In the genomic region with DNA sequence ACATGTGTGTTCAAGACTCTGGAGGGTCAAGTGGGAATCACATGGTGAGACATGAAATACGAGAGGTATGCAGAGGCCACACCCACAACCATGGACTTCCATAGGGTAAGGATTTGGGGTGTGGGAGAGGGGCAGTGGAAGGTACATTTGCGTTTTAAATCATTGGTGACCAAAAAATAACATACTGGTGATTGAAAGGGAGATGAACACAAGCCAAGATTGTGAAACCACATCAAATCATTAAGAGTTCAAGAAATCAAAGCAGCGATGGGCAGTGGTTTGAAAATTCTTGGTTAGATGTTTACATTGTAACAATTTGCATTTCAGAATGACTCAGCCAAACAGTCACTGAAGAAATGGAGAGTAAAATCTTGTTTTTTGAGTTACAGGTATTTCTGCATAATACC, we compare ENCODE assay signal across 17 cellular contexts. TPM values are rescaled to one million over a fixed set of nuclear protein-coding genes. Genes with fewer than 3 reads are reported as not detected.
DNase-seq lines count a peak whose midpoint lies in the region; ATAC-seq and TF ChIP-seq lines count a peak whose summit lies in the region.
"Had no signal": no experiment of that assay in that cellular context is flagged by ENCODE, and none has a peak within 500 bp of the region (broad histone marks: within the 10 kb centered on the region; RNA-seq: fewer than 3 reads in every experiment).

No MANE protein-coding gene starts in this region.

- H3K27me3 Mint-ChIP-seq in natural killer cell (ENCODE audit: low read depth in 2 of 2), result peaks cover 13 to 16% of the 10 kb centered on the region in 2 donors
- peaks cover 13 to 15% of the 10 kb centered on the region in 2 donors for H3K27me3 Mint-ChIP-seq in natural killer cell treated with Interleukin-12 subunit alpha and Interleukin-12 subunit beta and Interleukin-15 and Interleukin-18, amount 100 ng/mL, for 72 hours
- no peaks in the 10 kb centered on the region for H3K27me3 Mint-ChIP-seq in endodermal cell (ENCODE audit: insufficient read depth)
- H3K27me3 Mint-ChIP-seq in type B pancreatic cell, result no peaks in the 10 kb centered on the region
- H3K27me3 Mint-ChIP-seq: stimulated activated naive B cell treated with anti-CD40 and anti-IgM and Interleukin-4, amounts not matched to agents 10 μg/mL and 1 μg/mL and 100 μg/mL, for 72 hours had no signal

- H3K4me1 ChIP-seq in endodermal cell (ENCODE audit: control insufficient read depth, insufficient read depth, low read length), result no peaks in the 10 kb centered on the region

- TF ChIP-seq CTCF in natural killer cell (IDR thresholded peaks at IDR 0.05) (no peak), endodermal cell (conservative IDR thresholded peaks at IDR 0.05) (no peak), type B pancreatic cell (conservative IDR thresholded peaks at IDR 0.05) (no peak)

- no peak overlapping the region for H3K9ac ChIP-seq in endodermal cell (ENCODE audit: extremely low read depth, low read length, poor library complexity, severe bottlenecking)
- H3K9ac ChIP-seq: KMS-11, SK-N-SH had no signal

- no peaks in the 10 kb centered on the region for H3K27me3 ChIP-seq in endodermal cell (ENCODE audit: control insufficient read depth, insufficient read depth, low read length, poor library complexity, severe bottlenecking)

- H3K4me3 Mint-ChIP-seq in natural killer cell, result no peak overlapping the region
- H3K4me3 Mint-ChIP-seq in natural killer cell treated with Interleukin-12 subunit alpha and Interleukin-12 subunit beta and Interleukin-15 and Interleukin-18, amount 100 ng/mL, for 72 hours, result no peak overlapping the region
- H3K4me3 Mint-ChIP-seq in endodermal cell, result no peak overlapping the region
- H3K4me3 Mint-ChIP-seq in type B pancreatic cell, result peak overlapping the region; percentile 66

- peak overlapping the region; percentile 13 to 27 for H3K27ac Mint-ChIP-seq in natural killer cell
- no peak overlapping the region for H3K27ac Mint-ChIP-seq in natural killer cell treated with Interleukin-12 subunit alpha and Interleukin-12 subunit beta and Interleukin-15 and Interleukin-18, amount 100 ng/mL, for 72 hours
- H3K27ac Mint-ChIP-seq in endodermal cell, result peak overlapping the region; percentile 5
- peak overlapping the region; percentile 92 for H3K27ac Mint-ChIP-seq in type B pancreatic cell
- H3K27ac Mint-ChIP-seq: stimulated activated naive B cell treated with anti-CD40 and anti-IgM and Interleukin-4, amounts not matched to agents 10 μg/mL and 1 μg/mL and 100 μg/mL, for 72 hours had no signal

- no peaks in the 10 kb centered on the region for H3K36me3 ChIP-seq in endodermal cell (ENCODE audit: control insufficient read depth, insufficient read depth, low read length)

- no peaks in the 10 kb centered on the region for H3K9me3 ChIP-seq in endodermal cell (ENCODE audit: control insufficient read depth, low read length)
- H3K9me3 ChIP-seq: mucosa of descending colon, SK-N-SH had no signal

- WGBS in endodermal cell (ENCODE audit: insufficient coverage in 1 of 2, insufficient read length in 1 of 2), 2 experiments, result 84 to 89% methylated on average over 3 of the region's 3 CpGs

- intact Hi-C loops in natural killer cell (cut with micrococcal nuclease), result no loop called here

- H3K9me3 Mint-ChIP-seq in natural killer cell, result no peaks in the 10 kb centered on the region
- H3K9me3 Mint-ChIP-seq in natural killer cell treated with Interleukin-12 subunit alpha and Interleukin-12 subunit beta and Interleukin-15 and Interleukin-18, amount 100 ng/mL, for 72 hours, result no peaks in the 10 kb centered on the region
- peaks cover 2% of the 10 kb centered on the region for H3K9me3 Mint-ChIP-seq in endodermal cell
- H3K9me3 Mint-ChIP-seq in type B pancreatic cell, result peaks cover 5% of the 10 kb centered on the region

- H3K4me1 Mint-ChIP-seq in natural killer cell (peaks cover 13 to 18% of the 10 kb centered on the region in 2 donors), endodermal cell (peaks cover 17% of the 10 kb centered on the region), type B pancreatic cell (ENCODE audit: unreplicated experiment) (peaks cover 20% of the 10 kb centered on the region)
- H3K4me1 Mint-ChIP-seq in natural killer cell treated with Interleukin-12 subunit alpha and Interleukin-12 subunit beta and Interleukin-15 and Interleukin-18, amount 100 ng/mL, for 72 hours (ENCODE audit: low read depth in 2 of 2), result peaks cover 11 to 16% of the 10 kb centered on the region in 2 donors

- no peak overlapping the region for H3K4me3 ChIP-seq in endodermal cell (ENCODE audit: low read length)
- H3K4me3 ChIP-seq: mucosa of descending colon had no signal

- ATAC-seq in natural killer cell (no peak), HG03571 (IDR thresholded peaks at IDR 0.05; ENCODE audit: unreplicated experiment) (no peak), GM21381 (IDR thresholded peaks at IDR 0.05; ENCODE audit: unreplicated experiment) (no peak)
- no peak for ATAC-seq in natural killer cell treated with Interleukin-12 subunit alpha and Interleukin-12 subunit beta and Interleukin-15 and Interleukin-18, amount 100 ng/mL, for 72 hours
- ATAC-seq: mucosa of descending colon; stimulated activated naive B cell treated with anti-CD40 and anti-IgM and Interleukin-4, amounts not matched to agents 10 μg/mL and 1 μg/mL and 100 μg/mL, for 72 hours had no signal

- H3K36me3 Mint-ChIP-seq in natural killer cell (peaks cover 11% of the 10 kb centered on the region), endodermal cell (ENCODE audit: low read depth) (peaks cover 7% of the 10 kb centered on the region), type B pancreatic cell (no peaks in the 10 kb centered on the region)
- H3K36me3 Mint-ChIP-seq in natural killer cell treated with Interleukin-12 subunit alpha and Interleukin-12 subunit beta and Interleukin-15 and Interleukin-18, amount 100 ng/mL, for 72 hours, result peaks cover 5% of the 10 kb centered on the region

- no peak overlapping the region for H3K27ac ChIP-seq in endodermal cell (ENCODE audit: low read depth, low read length)
- H3K27ac ChIP-seq: KMS-11 had no signal

- DNase-seq in natural killer cell, result no peak
- no peak for DNase-seq in natural killer cell treated with Interleukin-12 subunit alpha and Interleukin-12 subunit beta and Interleukin-15 and Interleukin-18, amount 100 ng/mL, for 72 hours (ENCODE audit: low spot score)
- peak; percentile 67 for DNase-seq in NCI-H69 (lab: John Stamatoyannopoulos, UW)
- DNase-seq in endodermal cell, result peak; percentile 57
- DNase-seq in type B pancreatic cell (ENCODE audit: extremely low spot score, unreplicated experiment), result no peak
- DNase-seq in NCI-H1105 treated with DMSO at 0.1 percent for 48 hours (lab: John Stamatoyannopoulos, UW), result no peak
- DNase-seq: activated CD4-positive, alpha-beta T cell treated with anti-CD3 and anti-CD28 coated beads for 48 hours; activated effector memory CD4-positive, alpha-beta T cell treated with anti-CD3 and anti-CD28 coated beads, Interleukin-2, amount 50 U/mL, for 16 hours; AML-193; mucosa of descending colon; NCI-H187 treated with DMSO at 0.1 percent for 48 hours; SK-N-SH; stimulated activated CD4-positive, alpha-beta T cell treated with anti-CD3 and anti-CD28 coated beads, Interleukin-1b, Interleukin-23, amount 100 ng/mL, for 48 hours; stimulated activated naive B cell treated with anti-CD40 and anti-IgM and Interleukin-4, amounts not matched to agents 10 μg/mL and 1 μg/mL and 100 μg/mL, for 72 hours had no signal

RNA-seq across cellular contexts. Expression of a gene that starts 1.9 kb away (rescaled TPM):
- total RNA-seq in natural killer cell, result under 1 TPM in 2 of 3 donors, not detected in 1; 0.75 to 0.94 TPM
- 1 to 10 TPM; 2.2 to 2.3 TPM for total RNA-seq in natural killer cell treated with Interleukin-12 subunit alpha and Interleukin-12 subunit beta and Interleukin-15 and Interleukin-18, amount 100 ng/mL, for 72 hours
- total RNA-seq in endodermal cell, result 10 to 100 TPM; 10.0 to 11.1 TPM
- 11.5 TPM for polyA plus RNA-seq in endodermal cell (2013, experiment 1 of 2)
- 10.0 TPM for polyA plus RNA-seq in endodermal cell (2013, experiment 2 of 2)
- 7.8 and 8.6 TPM in 2 replicates for total RNA-seq in type B pancreatic cell (ENCODE audit: low replicate concordance)

Comparison
In these comparisons a context has a peak if more than half of its experiments do, and no peak if none do; other contexts are left out.
1. H3K27ac Mint-ChIP-seq: peak in natural killer cell (2 of 2), endodermal cell (single experiment) and type B pancreatic cell (single experiment); none in natural killer cell treated with Interleukin-12 subunit alpha and Interleukin-12 subunit beta and Interleukin-15 and Interleukin-18, amount 100 ng/mL, for 72 hours (0 of 2).
2. DNase-seq: peak in NCI-H69 (single experiment) and endodermal cell (single experiment); none in natural killer cell (single experiment), natural killer cell treated with Interleukin-12 subunit alpha and Interleukin-12 subunit beta and Interleukin-15 and Interleukin-18, amount 100 ng/mL, for 72 hours (single experiment), type B pancreatic cell (single experiment) and NCI-H1105 treated with DMSO at 0.1 percent for 48 hours (single experiment).